ENCODE assay signal across 19 cellular contexts in genomic region chr6:31173406-31173805, GRCh38. TPM values are rescaled to one million over a fixed set of nuclear protein-coding genes. Genes with fewer than 3 reads are reported as not detected.
DNase-seq lines count a peak whose midpoint lies in the region; ATAC-seq and TF ChIP-seq lines count a peak whose summit lies in the region.
"Had no signal": no experiment of that assay in that cellular context is flagged by ENCODE, and none has a peak within 500 bp of the region (broad histone marks: within the 10 kb centered on the region; RNA-seq: fewer than 3 reads in every experiment).

No MANE protein-coding gene starts in this region.

- peak overlapping the region; percentile 61 for H3K27ac ChIP-seq in WERI-Rb-1
- H3K27ac ChIP-seq: 22Rv1, GM23248 had no signal

- no peaks in the 10 kb centered on the region for H3K9me3 Mint-ChIP-seq in activated T-cell treated with anti-CD3 and anti-CD28 coated beads, Interleukin-2, amount 50 U/mL, for 72 hours
- no peaks in the 10 kb centered on the region for H3K9me3 Mint-ChIP-seq in activated T-cell treated with anti-CD3 and anti-CD28 coated beads, Interleukin-2, amount 50 U/mL, for 4 hours
- H3K9me3 Mint-ChIP-seq: CD4-positive, alpha-beta T cell; HFFc6 had no signal

- H3K36me3 ChIP-seq in WERI-Rb-1 (peaks cover 2% of the 10 kb centered on the region; the same call in 1 of the 2 replicates), iPS-15b (ENCODE audit: control insufficient read depth, insufficient read depth, low read length) (peaks cover 12% of the 10 kb centered on the region)
- H3K36me3 ChIP-seq: BE2C had no signal

- peak overlapping the region; percentile 57 for H3K9ac ChIP-seq in iPS-15b (ENCODE audit: low read depth, low read length)
- H3K9ac ChIP-seq: GM23248 had no signal

- no peak for TF ChIP-seq CTCF in WERI-Rb-1 (IDR thresholded peaks at IDR 0.05; ENCODE audit: low read depth, low read length)

- no peaks in the 10 kb centered on the region for H3K9me3 ChIP-seq in WERI-Rb-1 (ENCODE audit: severe bottlenecking)
- H3K9me3 ChIP-seq in iPS-15b (ENCODE audit: control insufficient read depth, insufficient read depth, low read length), result no peaks in the 10 kb centered on the region
- H3K9me3 ChIP-seq: BE2C had no signal

- H3K4me3 ChIP-seq in WERI-Rb-1 (ENCODE audit: low read depth, low read length), result no peak overlapping the region
- peak overlapping the region; percentile 62 for H3K4me3 ChIP-seq in iPS-15b (ENCODE audit: low read depth, low read length)
- H3K4me3 ChIP-seq: GM23248 had no signal

- H3K36me3 Mint-ChIP-seq in activated T-cell treated with anti-CD3 and anti-CD28 coated beads, Interleukin-2, amount 50 U/mL, for 72 hours (ENCODE audit: insufficient read depth in 2 of 2), result peaks cover 0 to 2% of the 10 kb centered on the region in 2 donors
- H3K36me3 Mint-ChIP-seq in activated T-cell treated with anti-CD3 and anti-CD28 coated beads, Interleukin-2, amount 50 U/mL, for 4 hours (ENCODE audit: insufficient read depth), result no peaks in the 10 kb centered on the region

- H3K27me3 ChIP-seq in WERI-Rb-1 (ENCODE audit: insufficient read depth, low read depth, severe bottlenecking) (no peaks in the 10 kb centered on the region), iPS-15b (ENCODE audit: control insufficient read depth, insufficient read depth, low read length) (no peaks in the 10 kb centered on the region)
- H3K27me3 ChIP-seq: BE2C had no signal

- peaks cover 21% of the 10 kb centered on the region for H3K4me1 ChIP-seq in iPS-15b (ENCODE audit: control insufficient read depth, insufficient read depth, low read length)
- H3K4me1 ChIP-seq: BE2C had no signal

- no peak for DNase-seq in activated T-cell treated with anti-CD3 and anti-CD28 coated beads, Interleukin-2, amount 50 U/mL, for 72 hours
- no peak for DNase-seq in activated T-cell treated with anti-CD3 and anti-CD28 coated beads, Interleukin-2, amount 50 U/mL, for 4 hours
- DNase-seq in WERI-Rb-1 (no peak), NCI-H1105 treated with DMSO at 0.1 percent for 48 hours (lab: John Stamatoyannopoulos, UW) (no peak), middle frontal gyrus (ENCODE audit: extremely low spot score, low spot score) (no peak), AML-193 (lab: John Stamatoyannopoulos, UW) (no peak)
- DNase-seq: BE2C; CD4-positive, alpha-beta T cell; DMS53; GM23248; HFFc6; Kasumi-1; NCI-H187; NCI-H526 treated with DMSO at 0.1 percent for 48 hours had no signal

- H3K4me3 Mint-ChIP-seq in activated T-cell treated with anti-CD3 and anti-CD28 coated beads, Interleukin-2, amount 50 U/mL, for 72 hours, result no peak overlapping the region
- H3K4me3 Mint-ChIP-seq in activated T-cell treated with anti-CD3 and anti-CD28 coated beads, Interleukin-2, amount 50 U/mL, for 4 hours, result no peak overlapping the region
- H3K4me3 Mint-ChIP-seq: CD4-positive, alpha-beta T cell; HFFc6 had no signal

- H3K27ac Mint-ChIP-seq in activated T-cell treated with anti-CD3 and anti-CD28 coated beads, Interleukin-2, amount 50 U/mL, for 72 hours, result peak overlapping the region; percentile 23
- H3K27ac Mint-ChIP-seq: CD4-positive, alpha-beta T cell; HFFc6 had no signal

- H3K4me1 Mint-ChIP-seq in activated T-cell treated with anti-CD3 and anti-CD28 coated beads, Interleukin-2, amount 50 U/mL, for 72 hours (ENCODE audit: low read depth), result peaks cover 9% of the 10 kb centered on the region
- H3K4me1 Mint-ChIP-seq in activated T-cell treated with anti-CD3 and anti-CD28 coated beads, Interleukin-2, amount 50 U/mL, for 4 hours (ENCODE audit: low read depth), result peaks cover 10% of the 10 kb centered on the region

- ATAC-seq in activated T-cell treated with anti-CD3 and anti-CD28 coated beads, Interleukin-2, amount 50 U/mL, for 72 hours (replicated peaks in 1 of 2), result no peak
- no peak for ATAC-seq in activated T-cell treated with anti-CD3 and anti-CD28 coated beads, Interleukin-2, amount 50 U/mL, for 4 hours
- no peak for ATAC-seq in GM18867 (IDR thresholded peaks at IDR 0.05; ENCODE audit: unreplicated experiment)

- no peaks in the 10 kb centered on the region for H3K27me3 Mint-ChIP-seq in activated T-cell treated with anti-CD3 and anti-CD28 coated beads, Interleukin-2, amount 50 U/mL, for 72 hours (ENCODE audit: low read depth)
- H3K27me3 Mint-ChIP-seq in activated T-cell treated with anti-CD3 and anti-CD28 coated beads, Interleukin-2, amount 50 U/mL, for 4 hours (ENCODE audit: low read depth), result no peaks in the 10 kb centered on the region
- H3K27me3 Mint-ChIP-seq: CD4-positive, alpha-beta T cell had no signal

RNA-seq across cellular contexts. Expression of gene POU5F1, which starts 2.9 kb away (rescaled TPM):
- under 1 TPM in 1 of 2 donors, not detected in 1; 0.09 TPM for total RNA-seq in activated T-cell treated with anti-CD3 and anti-CD28 coated beads, Interleukin-2, amount 50 U/mL, for 72 hours
- total RNA-seq in activated T-cell treated with anti-CD3 and anti-CD28 coated beads, Interleukin-2, amount 50 U/mL, for 4 hours, result 1 to 10 TPM in 2 of 3 donors, under 1 TPM in 1; 0.63 to 1.4 (median 1.0) TPM
- total RNA-seq: CD4-positive, alpha-beta T cell; SK-MEL-5 had no signal

RNA-seq across cellular contexts. Expression of gene TCF19, which starts 15.0 kb away (rescaled TPM):
- total RNA-seq in activated T-cell treated with anti-CD3 and anti-CD28 coated beads, Interleukin-2, amount 50 U/mL, for 72 hours, result 10 to 100 TPM; 63.8 to 82.7 TPM
- total RNA-seq in activated T-cell treated with anti-CD3 and anti-CD28 coated beads, Interleukin-2, amount 50 U/mL, for 4 hours, result 10 to 100 TPM; 28.8 to 31.1 (median 30.8) TPM

RNA-seq across cellular contexts. Expression of gene CCHCR1, which starts 15.8 kb away (rescaled TPM):
- total RNA-seq in activated T-cell treated with anti-CD3 and anti-CD28 coated beads, Interleukin-2, amount 50 U/mL, for 72 hours, result 10 to 100 TPM; 47.5 to 64.2 TPM
- total RNA-seq in activated T-cell treated with anti-CD3 and anti-CD28 coated beads, Interleukin-2, amount 50 U/mL, for 4 hours, result 10 to 100 TPM; 22.1 to 23.4 (median 23.1) TPM

RNA-seq across cellular contexts. Expression of gene PSORS1C2, which starts 34.5 kb away (rescaled TPM):
- total RNA-seq in activated T-cell treated with anti-CD3 and anti-CD28 coated beads, Interleukin-2, amount 50 U/mL, for 72 hours, result not detected
- not detected for total RNA-seq in activated T-cell treated with anti-CD3 and anti-CD28 coated beads, Interleukin-2, amount 50 U/mL, for 4 hours
- total RNA-seq: CD4-positive, alpha-beta T cell; GM23248; HFFc6; OCI-LY7; SK-MEL-5 had no signal

RNA-seq across cellular contexts. Expression of gene CDSN, which starts 53.2 kb away (rescaled TPM):
- not detected for total RNA-seq in activated T-cell treated with anti-CD3 and anti-CD28 coated beads, Interleukin-2, amount 50 U/mL, for 72 hours
- total RNA-seq in activated T-cell treated with anti-CD3 and anti-CD28 coated beads, Interleukin-2, amount 50 U/mL, for 4 hours, result not detected
- total RNA-seq: CD4-positive, alpha-beta T cell; GM23248; HFFc6; OCI-LY7; SK-MEL-5 had no signal
